In the genomic region with DNA sequence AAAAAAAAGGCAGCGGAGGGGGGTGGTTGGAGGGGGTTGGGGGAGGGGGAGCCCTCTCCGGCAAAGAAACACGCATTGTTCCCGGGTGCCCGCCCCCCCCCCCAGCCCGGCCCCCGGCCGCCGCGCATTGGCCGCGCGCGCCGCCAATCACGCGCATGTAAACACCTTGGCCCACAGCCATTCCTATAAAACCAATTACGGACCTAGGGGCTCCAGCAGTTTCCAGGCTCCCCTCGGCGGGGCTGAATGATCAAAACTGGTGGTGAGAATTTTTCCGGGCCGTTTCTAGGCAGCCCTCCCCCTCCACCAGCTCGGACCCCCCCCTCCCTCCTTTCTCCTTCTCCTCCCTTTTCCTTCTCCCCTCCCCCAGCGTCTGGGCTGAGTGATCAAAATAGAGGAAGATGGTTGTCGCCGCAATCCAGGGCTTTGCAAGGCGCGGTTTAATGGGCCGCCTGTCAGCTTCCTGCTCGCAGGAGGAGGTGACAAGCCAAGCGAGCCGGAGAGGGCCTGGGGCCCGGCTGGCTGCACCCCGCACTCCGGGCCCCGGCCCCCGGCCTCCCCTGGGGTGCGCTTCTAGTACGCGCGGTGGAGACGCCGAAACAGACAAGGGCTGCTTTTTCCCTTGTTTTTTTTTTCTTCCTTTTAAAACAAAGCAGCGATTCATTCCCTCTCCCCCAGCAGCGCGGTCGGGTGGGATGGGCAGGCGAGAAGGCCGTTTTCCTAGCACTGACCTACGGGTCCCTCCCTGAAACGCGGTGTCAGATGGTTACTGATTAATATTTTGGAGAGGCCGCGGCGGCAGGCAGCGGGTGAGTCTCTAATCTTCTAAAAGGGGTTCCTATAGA, we compare ENCODE assay signal across 1 cellular context.
TF ChIP-seq lines count a peak whose summit lies in the region.

No MANE protein-coding gene starts in this region.

TF ChIP-seq in HepG2, 621 proteins besides CTCF, POLR2A, EP300 and RAD21 (continued from another document and continues in another):
- TF ChIP-seq, protein P1, sequence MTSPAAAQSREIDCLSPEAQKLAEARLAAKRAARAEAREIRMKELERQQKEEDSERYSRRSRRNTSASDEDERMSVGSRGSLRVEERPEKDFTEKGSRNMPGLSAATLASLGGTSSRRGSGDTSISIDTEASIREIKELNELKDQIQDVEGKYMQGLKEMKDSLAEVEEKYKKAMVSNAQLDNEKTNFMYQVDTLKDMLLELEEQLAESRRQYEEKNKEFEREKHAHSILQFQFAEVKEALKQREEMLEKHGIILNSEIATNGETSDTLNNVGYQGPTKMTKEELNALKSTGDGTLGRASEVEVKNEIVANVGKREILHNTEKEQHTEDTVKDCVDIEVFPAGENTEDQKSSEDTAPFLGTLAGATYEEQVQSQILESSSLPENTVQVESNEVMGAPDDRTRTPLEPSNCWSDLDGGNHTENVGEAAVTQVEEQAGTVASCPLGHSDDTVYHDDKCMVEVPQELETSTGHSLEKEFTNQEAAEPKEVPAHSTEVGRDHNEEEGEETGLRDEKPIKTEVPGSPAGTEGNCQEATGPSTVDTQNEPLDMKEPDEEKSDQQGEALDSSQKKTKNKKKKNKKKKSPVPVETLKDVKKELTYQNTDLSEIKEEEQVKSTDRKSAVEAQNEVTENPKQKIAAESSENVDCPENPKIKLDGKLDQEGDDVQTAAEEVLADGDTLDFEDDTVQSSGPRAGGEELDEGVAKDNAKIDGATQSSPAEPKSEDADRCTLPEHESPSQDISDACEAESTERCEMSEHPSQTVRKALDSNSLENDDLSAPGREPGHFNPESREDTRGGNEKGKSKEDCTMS (CRISPR knock-in tag; conservative IDR thresholded peaks at IDR 0.05) = no peak
- TF ChIP-seq, protein P2, sequence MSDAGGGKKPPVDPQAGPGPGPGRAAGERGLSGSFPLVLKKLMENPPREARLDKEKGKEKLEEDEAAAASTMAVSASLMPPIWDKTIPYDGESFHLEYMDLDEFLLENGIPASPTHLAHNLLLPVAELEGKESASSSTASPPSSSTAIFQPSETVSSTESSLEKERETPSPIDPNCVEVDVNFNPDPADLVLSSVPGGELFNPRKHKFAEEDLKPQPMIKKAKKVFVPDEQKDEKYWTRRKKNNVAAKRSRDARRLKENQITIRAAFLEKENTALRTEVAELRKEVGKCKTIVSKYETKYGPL (CRISPR knock-in tag; IDR thresholded peaks at IDR 0.05) = no peak
- TF ChIP-seq ATAD3A (CRISPR knock-in tag; IDR thresholded peaks at IDR 0.05) = no peak
- TF ChIP-seq ZNF547 (CRISPR knock-in tag; IDR thresholded peaks at IDR 0.05) = no peak
- TF ChIP-seq, protein P3, sequence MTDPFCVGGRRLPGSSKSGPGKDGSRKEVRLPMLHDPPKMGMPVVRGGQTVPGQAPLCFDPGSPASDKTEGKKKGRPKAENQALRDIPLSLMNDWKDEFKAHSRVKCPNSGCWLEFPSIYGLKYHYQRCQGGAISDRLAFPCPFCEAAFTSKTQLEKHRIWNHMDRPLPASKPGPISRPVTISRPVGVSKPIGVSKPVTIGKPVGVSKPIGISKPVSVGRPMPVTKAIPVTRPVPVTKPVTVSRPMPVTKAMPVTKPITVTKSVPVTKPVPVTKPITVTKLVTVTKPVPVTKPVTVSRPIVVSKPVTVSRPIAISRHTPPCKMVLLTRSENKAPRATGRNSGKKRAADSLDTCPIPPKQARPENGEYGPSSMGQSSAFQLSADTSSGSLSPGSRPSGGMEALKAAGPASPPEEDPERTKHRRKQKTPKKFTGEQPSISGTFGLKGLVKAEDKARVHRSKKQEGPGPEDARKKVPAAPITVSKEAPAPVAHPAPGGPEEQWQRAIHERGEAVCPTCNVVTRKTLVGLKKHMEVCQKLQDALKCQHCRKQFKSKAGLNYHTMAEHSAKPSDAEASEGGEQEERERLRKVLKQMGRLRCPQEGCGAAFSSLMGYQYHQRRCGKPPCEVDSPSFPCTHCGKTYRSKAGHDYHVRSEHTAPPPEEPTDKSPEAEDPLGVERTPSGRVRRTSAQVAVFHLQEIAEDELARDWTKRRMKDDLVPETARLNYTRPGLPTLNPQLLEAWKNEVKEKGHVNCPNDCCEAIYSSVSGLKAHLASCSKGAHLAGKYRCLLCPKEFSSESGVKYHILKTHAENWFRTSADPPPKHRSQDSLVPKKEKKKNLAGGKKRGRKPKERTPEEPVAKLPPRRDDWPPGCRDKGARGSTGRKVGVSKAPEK (CRISPR knock-in tag; IDR thresholded peaks at IDR 0.05; ENCODE audit: borderline replicate concordance) = no peak
- TF ChIP-seq SMARCE1 (IDR thresholded peaks at IDR 0.05; ENCODE audit: borderline replicate concordance) = no peak
- no peak for TF ChIP-seq ZBTB1 (CRISPR knock-in tag; IDR thresholded peaks at IDR 0.05; ENCODE audit: borderline replicate concordance)
- no peak for TF ChIP-seq ZNF143 (CRISPR knock-in tag; IDR thresholded peaks at IDR 0.05)
- TF ChIP-seq, protein P4, sequence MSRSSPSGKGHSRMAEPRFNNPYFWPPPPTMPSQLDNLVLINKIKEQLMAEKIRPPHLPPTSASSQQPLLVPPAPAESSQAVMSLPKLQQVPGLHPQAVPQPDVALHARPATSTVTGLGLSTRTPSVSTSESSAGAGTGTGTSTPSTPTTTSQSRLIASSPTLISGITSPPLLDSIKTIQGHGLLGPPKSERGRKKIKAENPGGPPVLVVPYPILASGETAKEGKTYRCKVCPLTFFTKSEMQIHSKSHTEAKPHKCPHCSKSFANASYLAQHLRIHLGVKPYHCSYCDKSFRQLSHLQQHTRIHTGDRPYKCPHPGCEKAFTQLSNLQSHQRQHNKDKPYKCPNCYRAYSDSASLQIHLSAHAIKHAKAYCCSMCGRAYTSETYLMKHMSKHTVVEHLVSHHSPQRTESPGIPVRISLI (CRISPR knock-in tag; IDR thresholded peaks at IDR 0.05; ENCODE audit: borderline replicate concordance) = peak; percentile 78
- TF ChIP-seq, protein P5, sequence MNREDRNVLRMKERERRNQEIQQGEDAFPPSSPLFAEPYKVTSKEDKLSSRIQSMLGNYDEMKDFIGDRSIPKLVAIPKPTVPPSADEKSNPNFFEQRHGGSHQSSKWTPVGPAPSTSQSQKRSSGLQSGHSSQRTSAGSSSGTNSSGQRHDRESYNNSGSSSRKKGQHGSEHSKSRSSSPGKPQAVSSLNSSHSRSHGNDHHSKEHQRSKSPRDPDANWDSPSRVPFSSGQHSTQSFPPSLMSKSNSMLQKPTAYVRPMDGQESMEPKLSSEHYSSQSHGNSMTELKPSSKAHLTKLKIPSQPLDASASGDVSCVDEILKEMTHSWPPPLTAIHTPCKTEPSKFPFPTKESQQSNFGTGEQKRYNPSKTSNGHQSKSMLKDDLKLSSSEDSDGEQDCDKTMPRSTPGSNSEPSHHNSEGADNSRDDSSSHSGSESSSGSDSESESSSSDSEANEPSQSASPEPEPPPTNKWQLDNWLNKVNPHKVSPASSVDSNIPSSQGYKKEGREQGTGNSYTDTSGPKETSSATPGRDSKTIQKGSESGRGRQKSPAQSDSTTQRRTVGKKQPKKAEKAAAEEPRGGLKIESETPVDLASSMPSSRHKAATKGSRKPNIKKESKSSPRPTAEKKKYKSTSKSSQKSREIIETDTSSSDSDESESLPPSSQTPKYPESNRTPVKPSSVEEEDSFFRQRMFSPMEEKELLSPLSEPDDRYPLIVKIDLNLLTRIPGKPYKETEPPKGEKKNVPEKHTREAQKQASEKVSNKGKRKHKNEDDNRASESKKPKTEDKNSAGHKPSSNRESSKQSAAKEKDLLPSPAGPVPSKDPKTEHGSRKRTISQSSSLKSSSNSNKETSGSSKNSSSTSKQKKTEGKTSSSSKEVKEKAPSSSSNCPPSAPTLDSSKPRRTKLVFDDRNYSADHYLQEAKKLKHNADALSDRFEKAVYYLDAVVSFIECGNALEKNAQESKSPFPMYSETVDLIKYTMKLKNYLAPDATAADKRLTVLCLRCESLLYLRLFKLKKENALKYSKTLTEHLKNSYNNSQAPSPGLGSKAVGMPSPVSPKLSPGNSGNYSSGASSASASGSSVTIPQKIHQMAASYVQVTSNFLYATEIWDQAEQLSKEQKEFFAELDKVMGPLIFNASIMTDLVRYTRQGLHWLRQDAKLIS (CRISPR knock-in tag; IDR thresholded peaks at IDR 0.05) = peak; percentile 40; the same call in 1 of the 2 replicates
- no peak for TF ChIP-seq IRF2 (CRISPR knock-in tag; IDR thresholded peaks at IDR 0.05)
- no peak for TF ChIP-seq MAFG (CRISPR knock-in tag; IDR thresholded peaks at IDR 0.05)
- no peak; the same call in none of the 2 replicates for TF ChIP-seq ERF (CRISPR knock-in tag; IDR thresholded peaks at IDR 0.05)
- TF ChIP-seq SALL2 (CRISPR knock-in tag; IDR thresholded peaks at IDR 0.05) = no peak
- TF ChIP-seq ZNF430 (CRISPR knock-in tag; IDR thresholded peaks at IDR 0.05) = no peak
- TF ChIP-seq ARID2 (CRISPR knock-in tag; IDR thresholded peaks at IDR 0.05; ENCODE audit: borderline replicate concordance) = no peak
- TF ChIP-seq ZNF75D (CRISPR knock-in tag; IDR thresholded peaks at IDR 0.05; ENCODE audit: borderline replicate concordance) = no peak
- TF ChIP-seq, protein P6, sequence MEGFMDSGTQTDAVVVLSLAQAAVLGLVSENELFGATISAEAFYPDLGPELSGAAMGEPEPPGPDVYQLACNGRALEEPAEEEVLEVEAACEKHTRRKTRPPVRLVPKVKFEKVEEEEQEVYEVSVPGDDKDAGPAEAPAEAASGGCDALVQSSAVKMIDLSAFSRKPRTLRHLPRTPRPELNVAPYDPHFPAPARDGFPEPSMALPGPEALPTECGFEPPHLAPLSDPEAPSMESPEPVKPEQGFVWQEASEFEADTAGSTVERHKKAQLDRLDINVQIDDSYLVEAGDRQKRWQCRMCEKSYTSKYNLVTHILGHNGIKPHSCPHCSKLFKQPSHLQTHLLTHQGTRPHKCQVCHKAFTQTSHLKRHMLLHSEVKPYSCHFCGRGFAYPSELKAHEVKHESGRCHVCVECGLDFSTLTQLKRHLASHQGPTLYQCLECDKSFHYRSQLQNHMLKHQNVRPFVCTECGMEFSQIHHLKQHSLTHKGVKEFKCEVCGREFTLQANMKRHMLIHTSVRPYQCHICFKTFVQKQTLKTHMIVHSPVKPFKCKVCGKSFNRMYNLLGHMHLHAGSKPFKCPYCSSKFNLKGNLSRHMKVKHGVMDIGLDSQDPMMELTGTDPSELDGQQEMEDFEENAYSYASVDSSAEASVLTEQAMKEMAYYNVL (CRISPR knock-in tag; IDR thresholded peaks at IDR 0.05; ENCODE audit: borderline replicate concordance) = no peak
- no peak for TF ChIP-seq ZNF652 (CRISPR knock-in tag; IDR thresholded peaks at IDR 0.05; ENCODE audit: borderline replicate concordance, low read depth)
- TF ChIP-seq ZNF224 (CRISPR knock-in tag; IDR thresholded peaks at IDR 0.05) = no peak
- no peak for TF ChIP-seq ZNF292 (CRISPR knock-in tag; IDR thresholded peaks at IDR 0.05; ENCODE audit: borderline replicate concordance, low read depth)
- TF ChIP-seq ZNF660 (CRISPR knock-in tag; IDR thresholded peaks at IDR 0.05; ENCODE audit: borderline replicate concordance, low read depth) = no peak
- no peak for TF ChIP-seq ZNF510 (CRISPR knock-in tag; IDR thresholded peaks at IDR 0.05; ENCODE audit: low read depth)
- TF ChIP-seq CREB1 (IDR thresholded peaks at IDR 0.05) = no peak
- peak; percentile 34; the same call in 1 of the 2 replicates for TF ChIP-seq CREB1 (CRISPR knock-in tag; IDR thresholded peaks at IDR 0.05)
- TF ChIP-seq, protein P7, sequence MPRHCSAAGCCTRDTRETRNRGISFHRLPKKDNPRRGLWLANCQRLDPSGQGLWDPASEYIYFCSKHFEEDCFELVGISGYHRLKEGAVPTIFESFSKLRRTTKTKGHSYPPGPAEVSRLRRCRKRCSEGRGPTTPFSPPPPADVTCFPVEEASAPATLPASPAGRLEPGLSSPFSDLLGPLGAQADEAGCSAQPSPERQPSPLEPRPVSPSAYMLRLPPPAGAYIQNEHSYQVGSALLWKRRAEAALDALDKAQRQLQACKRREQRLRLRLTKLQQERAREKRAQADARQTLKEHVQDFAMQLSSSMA (CRISPR knock-in tag; IDR thresholded peaks at IDR 0.05) = no peak
- TF ChIP-seq, protein P8, sequence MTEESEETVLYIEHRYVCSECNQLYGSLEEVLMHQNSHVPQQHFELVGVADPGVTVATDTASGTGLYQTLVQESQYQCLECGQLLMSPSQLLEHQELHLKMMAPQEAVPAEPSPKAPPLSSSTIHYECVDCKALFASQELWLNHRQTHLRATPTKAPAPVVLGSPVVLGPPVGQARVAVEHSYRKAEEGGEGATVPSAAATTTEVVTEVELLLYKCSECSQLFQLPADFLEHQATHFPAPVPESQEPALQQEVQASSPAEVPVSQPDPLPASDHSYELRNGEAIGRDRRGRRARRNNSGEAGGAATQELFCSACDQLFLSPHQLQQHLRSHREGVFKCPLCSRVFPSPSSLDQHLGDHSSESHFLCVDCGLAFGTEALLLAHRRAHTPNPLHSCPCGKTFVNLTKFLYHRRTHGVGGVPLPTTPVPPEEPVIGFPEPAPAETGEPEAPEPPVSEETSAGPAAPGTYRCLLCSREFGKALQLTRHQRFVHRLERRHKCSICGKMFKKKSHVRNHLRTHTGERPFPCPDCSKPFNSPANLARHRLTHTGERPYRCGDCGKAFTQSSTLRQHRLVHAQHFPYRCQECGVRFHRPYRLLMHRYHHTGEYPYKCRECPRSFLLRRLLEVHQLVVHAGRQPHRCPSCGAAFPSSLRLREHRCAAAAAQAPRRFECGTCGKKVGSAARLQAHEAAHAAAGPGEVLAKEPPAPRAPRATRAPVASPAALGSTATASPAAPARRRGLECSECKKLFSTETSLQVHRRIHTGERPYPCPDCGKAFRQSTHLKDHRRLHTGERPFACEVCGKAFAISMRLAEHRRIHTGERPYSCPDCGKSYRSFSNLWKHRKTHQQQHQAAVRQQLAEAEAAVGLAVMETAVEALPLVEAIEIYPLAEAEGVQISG (CRISPR knock-in tag; IDR thresholded peaks at IDR 0.05) = no peak; the same call in 1 of the 2 replicates
- TF ChIP-seq ZNF432 (CRISPR knock-in tag; IDR thresholded peaks at IDR 0.05; ENCODE audit: borderline replicate concordance) = no peak
- TF ChIP-seq HIVEP1 (CRISPR knock-in tag; IDR thresholded peaks at IDR 0.05) = no peak
- TF ChIP-seq ZNF598 (CRISPR knock-in tag; IDR thresholded peaks at IDR 0.05; ENCODE audit: borderline replicate concordance) = no peak
- no peak for TF ChIP-seq SP1 (IDR thresholded peaks at IDR 0.05)
- 0 out of 2 replicates have a peak, but pooled peaks have one; percentile 27 for TF ChIP-seq SP1 (CRISPR knock-in tag; IDR thresholded peaks at IDR 0.05)
- peak; percentile 51; the same call in 1 of the 2 replicates for TF ChIP-seq YEATS4 (CRISPR knock-in tag; IDR thresholded peaks at IDR 0.05; ENCODE audit: borderline replicate concordance)
- TF ChIP-seq SP2 (CRISPR knock-in tag; IDR thresholded peaks at IDR 0.05) = peak; percentile 83
- TF ChIP-seq MAFK (conservative IDR thresholded peaks at IDR 0.05 in 1 of 2, IDR thresholded peaks at IDR 0.05 in 1 of 2; ENCODE audit: low read length in 2 of 2) = no peak
- no peak for TF ChIP-seq NCOA5 (CRISPR knock-in tag; IDR thresholded peaks at IDR 0.05)
- TF ChIP-seq TRIM24 (CRISPR knock-in tag; IDR thresholded peaks at IDR 0.05) = no peak
- TF ChIP-seq, protein P9, sequence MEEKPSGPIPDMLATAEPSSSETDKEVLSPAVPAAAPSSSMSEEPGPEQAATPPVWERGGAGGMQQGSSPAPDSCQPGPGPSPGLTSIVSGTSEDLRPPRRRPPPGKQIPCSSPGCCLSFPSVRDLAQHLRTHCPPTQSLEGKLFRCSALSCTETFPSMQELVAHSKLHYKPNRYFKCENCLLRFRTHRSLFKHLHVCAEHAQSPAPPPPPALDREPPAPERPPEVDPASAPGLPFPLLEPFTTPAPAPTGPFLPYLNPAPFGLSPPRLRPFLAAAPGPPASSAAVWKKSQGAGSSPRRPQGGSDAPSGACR (CRISPR knock-in tag; IDR thresholded peaks at IDR 0.05) = no peak
- TF ChIP-seq LCORL (IDR thresholded peaks at IDR 0.05) = no peak
- TF ChIP-seq LCORL (CRISPR knock-in tag; IDR thresholded peaks at IDR 0.05) = no peak
- no peak; the same call in 1 of the 2 replicates for TF ChIP-seq ZNF317 (CRISPR knock-in tag; IDR thresholded peaks at IDR 0.05)
- no peak for TF ChIP-seq ZNF773 (CRISPR knock-in tag; IDR thresholded peaks at IDR 0.05; ENCODE audit: borderline replicate concordance)
